14 cellular contexts compared by ENCODE assay signal in genomic region chr6:137820425-137820824, GRCh38. TPM values are rescaled to one million over a fixed set of nuclear protein-coding genes. Genes with fewer than 3 reads are reported as not detected.
DNase-seq lines count a peak whose midpoint lies in the region; ATAC-seq and TF ChIP-seq lines count a peak whose summit lies in the region.
"Had no signal": no experiment of that assay in that cellular context is flagged by ENCODE, and none has a peak within 500 bp of the region (broad histone marks: within the 10 kb centered on the region; RNA-seq: fewer than 3 reads in every experiment).

No MANE protein-coding gene starts in this region.

- TF ChIP-seq CTCF in fibroblast of mammary gland (conservative IDR thresholded peaks at IDR 0.05; ENCODE audit: control insufficient read depth, insufficient read depth, low read depth, low read length) = no peak
- TF ChIP-seq CTCF in mucosa of descending colon (IDR thresholded peaks at IDR 0.05) = no peak

- H3K36me3 ChIP-seq in thymus (ENCODE audit: control insufficient read depth, insufficient read depth) = no peaks in the 10 kb centered on the region
- no peaks in the 10 kb centered on the region for H3K36me3 ChIP-seq in mucosa of descending colon (ENCODE audit: low read depth)
- H3K36me3 ChIP-seq: transverse colon had no signal

- no peaks in the 10 kb centered on the region for H3K27me3 Mint-ChIP-seq in activated naive CD4-positive, alpha-beta T cell treated with anti-CD3 and anti-CD28 coated beads, Interleukin-2, amount 50 U/mL, for 24 hours
- H3K27me3 Mint-ChIP-seq in activated CD4-positive, alpha-beta memory T cell treated with anti-CD3 and anti-CD28 coated beads, Interleukin-2, amount 10 ng/mL, durations not matched to agents 7 days and 5 days = no peaks in the 10 kb centered on the region

- H3K4me3 ChIP-seq in fibroblast of mammary gland (ENCODE audit: control insufficient read depth, low read depth, low read length) (no peak overlapping the region), thymus (ENCODE audit: low read length) (no peak overlapping the region), mucosa of descending colon (no peak overlapping the region)
- H3K4me3 ChIP-seq: transverse colon had no signal

- 97% methylated on average over 2 of the region's 2 CpGs for WGBS in thymus

- CTCF ChIA-PET in activated CD4-positive, alpha-beta memory T cell treated with anti-CD3 and anti-CD28 coated beads, Interleukin-2, amount 10 ng/mL, durations not matched to agents 7 days and 5 days (lab: Charles Lee) = no interaction called here

- H3K27me3 ChIP-seq in thymus (ENCODE audit: control insufficient read depth, insufficient read depth) = no peaks in the 10 kb centered on the region
- H3K27me3 ChIP-seq: transverse colon had no signal

- no peaks in the 10 kb centered on the region for H3K9me3 Mint-ChIP-seq in activated naive CD4-positive, alpha-beta T cell treated with anti-CD3 and anti-CD28 coated beads, Interleukin-2, amount 50 U/mL, for 24 hours
- H3K9me3 Mint-ChIP-seq in activated naive CD4-positive, alpha-beta T cell treated with anti-CD3 and anti-CD28 coated beads, Interleukin-2, amount 50 U/mL, for 72 hours = peaks cover 3 to 6% of the 10 kb centered on the region in 2 donors
- no peaks in the 10 kb centered on the region for H3K9me3 Mint-ChIP-seq in activated CD4-positive, alpha-beta memory T cell treated with anti-CD3 and anti-CD28 coated beads, Interleukin-2, amount 10 ng/mL, durations not matched to agents 7 days and 5 days
- H3K9me3 Mint-ChIP-seq: dendritic cell treated with granulocyte-macrophage colony-stimulating factor and Interleukin-4, amounts not matched to agents 40 ng/mL and 50 ng/mL, for 4 days had no signal

- H3K36me3 Mint-ChIP-seq in activated naive CD4-positive, alpha-beta T cell treated with anti-CD3 and anti-CD28 coated beads, Interleukin-2, amount 50 U/mL, for 24 hours = peaks cover 2% of the 10 kb centered on the region
- peaks cover 13 to 27% of the 10 kb centered on the region in 2 donors for H3K36me3 Mint-ChIP-seq in activated naive CD4-positive, alpha-beta T cell treated with anti-CD3 and anti-CD28 coated beads, Interleukin-2, amount 50 U/mL, for 72 hours
- H3K36me3 Mint-ChIP-seq in activated CD4-positive, alpha-beta memory T cell treated with anti-CD3 and anti-CD28 coated beads, Interleukin-2, amount 10 ng/mL, durations not matched to agents 7 days and 5 days (ENCODE audit: low read depth) = peaks cover 4% of the 10 kb centered on the region

- intact Hi-C loops in mucosa of descending colon (cut with DNase I, micrococcal nuclease) = no loop called here

- H3K27ac ChIP-seq in thymus (ENCODE audit: low read depth) = peak overlapping the region; percentile 77

- H3K9me3 ChIP-seq in thymus (ENCODE audit: control insufficient read depth) = no peaks in the 10 kb centered on the region
- no peaks in the 10 kb centered on the region for H3K9me3 ChIP-seq in mucosa of descending colon
- H3K9me3 ChIP-seq: transverse colon had no signal

- H3K27ac Mint-ChIP-seq in activated naive CD4-positive, alpha-beta T cell treated with anti-CD3 and anti-CD28 coated beads, Interleukin-2, amount 50 U/mL, for 24 hours = peak overlapping the region; percentile 85
- H3K27ac Mint-ChIP-seq in activated naive CD4-positive, alpha-beta T cell treated with anti-CD3 and anti-CD28 coated beads, Interleukin-2, amount 50 U/mL, for 72 hours = peak overlapping the region in 1 of 2 donors; percentile 98
- H3K27ac Mint-ChIP-seq in activated CD4-positive, alpha-beta memory T cell treated with anti-CD3 and anti-CD28 coated beads, Interleukin-2, amount 10 ng/mL, durations not matched to agents 7 days and 5 days = peak overlapping the region; percentile 5
- H3K27ac Mint-ChIP-seq: dendritic cell treated with granulocyte-macrophage colony-stimulating factor and Interleukin-4, amounts not matched to agents 40 ng/mL and 50 ng/mL, for 4 days had no signal

- POLR2A ChIA-PET in activated CD4-positive, alpha-beta memory T cell treated with anti-CD3 and anti-CD28 coated beads, Interleukin-2, amount 10 ng/mL, durations not matched to agents 7 days and 5 days (lab: Charles Lee) = interaction anchor here (0.6 to 1.9 kb wide), 3 partner anchors 9 to 22 kb away, joined by 3 to 6 read pairs (median 4); no protein-coding TSS in a partner anchor

- DNase-seq in activated naive CD4-positive, alpha-beta T cell treated with anti-CD3 and anti-CD28 coated beads, Interleukin-2, amount 50 U/mL, for 72 hours (ENCODE audit: low spot score in 2 of 2) = no peak
- DNase-seq in activated CD4-positive, alpha-beta memory T cell treated with anti-CD3 and anti-CD28 coated beads, Interleukin-2, amount 10 ng/mL, durations not matched to agents 7 days and 5 days = no peak
- DNase-seq in fibroblast of mammary gland (ENCODE audit: low read depth) = peak; percentile 38
- DNase-seq in GDM1 (lab: John Stamatoyannopoulos, UW) = no peak
- no peak for DNase-seq in mucosa of descending colon
- DNase-seq in inferior parietal cortex (ENCODE audit: extremely low spot score) = no peak
- DNase-seq: midbrain; NCI-H1930; NCI-H774; stimulated activated CD4-positive, alpha-beta T cell treated with anti-CD3 and anti-CD28 coated beads, Interleukin-12 subunit alpha, Interleukin-12 subunit beta, amount 100 ng/mL, for 4 hours; transverse colon had no signal

- peaks cover 90% of the 10 kb centered on the region for H3K4me1 Mint-ChIP-seq in activated naive CD4-positive, alpha-beta T cell treated with anti-CD3 and anti-CD28 coated beads, Interleukin-2, amount 50 U/mL, for 24 hours
- peaks cover 82% of the 10 kb centered on the region for H3K4me1 Mint-ChIP-seq in activated CD4-positive, alpha-beta memory T cell treated with anti-CD3 and anti-CD28 coated beads, Interleukin-2, amount 10 ng/mL, durations not matched to agents 7 days and 5 days

- ATAC-seq in activated naive CD4-positive, alpha-beta T cell treated with anti-CD3 and anti-CD28 coated beads, Interleukin-2, amount 50 U/mL, for 72 hours = no peak
- no peak for ATAC-seq in mucosa of descending colon

- peaks cover 27% of the 10 kb centered on the region for H3K4me1 ChIP-seq in thymus (ENCODE audit: control insufficient read depth, insufficient read depth, low read length)
- H3K4me1 ChIP-seq in mucosa of descending colon (ENCODE audit: low read depth) = no peaks in the 10 kb centered on the region

- H3K4me3 Mint-ChIP-seq in activated naive CD4-positive, alpha-beta T cell treated with anti-CD3 and anti-CD28 coated beads, Interleukin-2, amount 50 U/mL, for 24 hours = no peak overlapping the region
- H3K4me3 Mint-ChIP-seq in activated CD4-positive, alpha-beta memory T cell treated with anti-CD3 and anti-CD28 coated beads, Interleukin-2, amount 10 ng/mL, durations not matched to agents 7 days and 5 days = no peak overlapping the region
- H3K4me3 Mint-ChIP-seq: dendritic cell treated with granulocyte-macrophage colony-stimulating factor and Interleukin-4, amounts not matched to agents 40 ng/mL and 50 ng/mL, for 4 days had no signal

RNA-seq across cellular contexts. Expression of gene TNFAIP3, which starts 46.6 kb away (rescaled TPM):
- 100 to 1,000 TPM; 217 to 268 TPM for total RNA-seq in activated naive CD4-positive, alpha-beta T cell treated with anti-CD3 and anti-CD28 coated beads, Interleukin-2, amount 50 U/mL, for 72 hours
- total RNA-seq in activated CD4-positive, alpha-beta memory T cell treated with anti-CD3 and anti-CD28 coated beads, Interleukin-2, amount 10 ng/mL, durations not matched to agents 7 days and 5 days = 100 to 1,000 TPM; 143 to 144 TPM
- polyA plus RNA-seq in thymus = 85.8 TPM
- 10 to 100 TPM; 49.3 to 65.2 (median 55.8) TPM for total RNA-seq in mucosa of descending colon
